17 cellular contexts compared by ENCODE assay signal in genomic region chrX:26050099-26050498, GRCh38.
DNase-seq lines count a peak whose midpoint lies in the region; FAIRE-seq and TF ChIP-seq lines count a peak whose summit lies in the region.
"Had no signal": no experiment of that assay in that cellular context is flagged by ENCODE, and none has a peak within 500 bp of the region (broad histone marks: within the 10 kb centered on the region; RNA-seq: fewer than 3 reads in every experiment).

No MANE protein-coding gene starts in this region.

- TF ChIP-seq CTCF in astrocyte (IDR thresholded peaks at IDR 0.05; ENCODE audit: insufficient read depth, low read depth, low read length) = no peak
- no peak for TF ChIP-seq CTCF in epithelial cell of esophagus (IDR thresholded peaks at IDR 0.05; ENCODE audit: insufficient read depth, low read depth, low read length, missing control alignments)
- no peak for TF ChIP-seq CTCF in brain microvascular endothelial cell (IDR thresholded peaks at IDR 0.05; ENCODE audit: low read depth, low read length, missing control alignments)

- H3K4me1 Mint-ChIP-seq in astrocyte (ENCODE audit: low read depth, unreplicated experiment) = no peaks in the 10 kb centered on the region
- H3K4me1 Mint-ChIP-seq: B cell; CD4-positive, CD25-positive, alpha-beta regulatory T cell; CD8-positive, alpha-beta memory T cell; H9 had no signal

- H3K27ac Mint-ChIP-seq in astrocyte (ENCODE audit: unreplicated experiment) = no peak overlapping the region
- H3K27ac Mint-ChIP-seq: B cell; CD4-positive, CD25-positive, alpha-beta regulatory T cell; CD8-positive, alpha-beta memory T cell; H9 had no signal

- H3K9ac ChIP-seq in astrocyte (ENCODE audit: low read length) = no peak overlapping the region

- no peaks in the 10 kb centered on the region for H3K79me2 ChIP-seq in astrocyte (ENCODE audit: insufficient read depth, low read length)

- H3K4me3 ChIP-seq in astrocyte (ENCODE audit: insufficient read depth, low read depth, low read length) (no peak overlapping the region), epithelial cell of esophagus (ENCODE audit: low read length) (no peak overlapping the region), brain microvascular endothelial cell (ENCODE audit: low read depth, low read length) (no peak overlapping the region)

- intact Hi-C loops in posterior vena cava (cut with DNase I) = no loop called here

- FAIRE-seq in astrocyte (lab: Jason Lieb, UNC) (peak; percentile 73), HTR-8/SVneo (lab: Jason Lieb, UNC) (no peak)
- FAIRE-seq: D721Med, G401.6, H1 had no signal

- no peaks in the 10 kb centered on the region for H3K27me3 Mint-ChIP-seq in astrocyte (ENCODE audit: low read depth, unreplicated experiment)
- H3K27me3 Mint-ChIP-seq: B cell; CD4-positive, CD25-positive, alpha-beta regulatory T cell; CD8-positive, alpha-beta memory T cell had no signal

- no peaks in the 10 kb centered on the region for H4K20me1 ChIP-seq in astrocyte (ENCODE audit: insufficient read depth, low read length)

- no peak overlapping the region for H2AFZ ChIP-seq in astrocyte (ENCODE audit: low read depth, low read length)

- H3K9me3 Mint-ChIP-seq in astrocyte (ENCODE audit: unreplicated experiment) = peaks cover 1% of the 10 kb centered on the region

- no peak overlapping the region for H3K27ac ChIP-seq in astrocyte (ENCODE audit: low read depth, low read length)
- no peak overlapping the region for H3K27ac ChIP-seq in brain microvascular endothelial cell

- H3K9me3 ChIP-seq in astrocyte (ENCODE audit: insufficient read depth, low read depth, low read length) = no peaks in the 10 kb centered on the region

- in situ Hi-C loops in brain microvascular endothelial cell (cut with HindIII; ENCODE audit: low pct_ligation_motif_present, low sequenced_read_pairs) = no loop called here

- H3K27me3 ChIP-seq in astrocyte (ENCODE audit: insufficient read depth, low read length) (no peaks in the 10 kb centered on the region), brain microvascular endothelial cell (replicated peaks) (no peaks in the 10 kb centered on the region)

- no peak overlapping the region for H3K4me3 Mint-ChIP-seq in astrocyte (ENCODE audit: unreplicated experiment)
- H3K4me3 Mint-ChIP-seq: B cell; CD4-positive, CD25-positive, alpha-beta regulatory T cell; CD8-positive, alpha-beta memory T cell; H9 had no signal

- H3K4me2 ChIP-seq in astrocyte (ENCODE audit: low read length) = no peak overlapping the region

- no peaks in the 10 kb centered on the region for H3K36me3 ChIP-seq in astrocyte (ENCODE audit: insufficient read depth, low read length)
- H3K36me3 ChIP-seq in brain microvascular endothelial cell (replicated peaks) = no peaks in the 10 kb centered on the region

- DNase-seq in HT1080 (ENCODE audit: low read depth) = peak; percentile 3
- DNase-seq in astrocyte (ENCODE audit: low read depth) = no peak
- DNase-seq in epithelial cell of esophagus (ENCODE audit: low read depth) = peak; percentile 72
- peak; percentile 25 for DNase-seq in kidney tubule cell (ENCODE audit: low spot score)
- no peak for DNase-seq in brain microvascular endothelial cell
- DNase-seq in posterior vena cava (ENCODE audit: low spot score) = no peak
- no peak for DNase-seq in HTR-8/SVneo (ENCODE audit: insufficient read length, low spot score)
- DNase-seq: C1 segment of cervical spinal cord; CD4-positive, CD25-positive, alpha-beta regulatory T cell; CD8-positive, alpha-beta memory T cell; COR-L47; H9; IMR-90 had no signal

- no peaks in the 10 kb centered on the region for H3K4me1 ChIP-seq in astrocyte (ENCODE audit: insufficient read depth, low read length)

- no peaks in the 10 kb centered on the region for H3K36me3 Mint-ChIP-seq in astrocyte (ENCODE audit: low read depth, unreplicated experiment)
- H3K36me3 Mint-ChIP-seq: CD4-positive, CD25-positive, alpha-beta regulatory T cell; CD8-positive, alpha-beta memory T cell had no signal

Comparison
In these comparisons a context has a peak if more than half of its experiments do, and no peak if none do; other contexts are left out.
1. DNase-seq: peak in HT1080 (single experiment), epithelial cell of esophagus (single experiment) and kidney tubule cell (single experiment); none in astrocyte (single experiment), brain microvascular endothelial cell (single experiment), posterior vena cava (single experiment) and HTR-8/SVneo (single experiment).